1 cellular context compared by ENCODE assay signal in genomic region chr20:49277786-49278035, GRCh38.
TF ChIP-seq lines count a peak whose summit lies in the region.

No MANE protein-coding gene starts in this region.

TF ChIP-seq in GM23338, 12 proteins besides CTCF, POLR2A, EP300 and RAD21 (continued from another document):
- TF ChIP-seq ZNF462 (CRISPR knock-in tag; IDR thresholded peaks at IDR 0.05) (no peak), ZNF331 (CRISPR knock-in tag; IDR thresholded peaks at IDR 0.05; ENCODE audit: low read depth) (no peak), JUNB (IDR thresholded peaks at IDR 0.05; ENCODE audit: unreplicated experiment) (no peak), CREB1 (CRISPR knock-in tag; IDR thresholded peaks at IDR 0.05; ENCODE audit: low read depth) (no peak)
